In the genomic region with DNA sequence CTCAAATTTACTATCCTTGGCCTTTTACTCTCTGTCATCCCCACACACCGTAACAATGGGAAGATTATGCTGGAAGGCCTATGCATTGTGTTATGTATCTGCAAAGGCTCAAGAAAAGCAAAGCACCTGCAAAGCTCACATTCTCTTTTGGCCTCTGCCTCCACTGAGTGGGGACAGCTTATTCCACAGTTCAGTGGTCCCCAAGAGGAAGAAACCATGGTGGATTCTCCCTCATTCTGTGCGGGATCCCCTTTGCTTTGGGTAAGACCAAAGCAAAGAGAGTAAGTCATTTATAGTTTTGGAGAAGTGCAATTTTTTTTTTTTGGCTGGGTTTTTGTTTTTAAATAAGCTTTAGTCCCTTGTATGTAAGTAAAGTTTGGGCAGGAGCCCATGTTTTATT, we compare ENCODE assay signal across 8 cellular contexts.
"Had no signal": no experiment of that assay in that cellular context is flagged by ENCODE, and none has a peak within 500 bp of the region (broad histone marks: within the 10 kb centered on the region; RNA-seq: fewer than 3 reads in every experiment).

No MANE protein-coding gene starts in this region.

- H3K4me3 ChIP-seq: GM12878 had no signal

- DNase-seq: GDM1, GF-D8 had no signal

- ATAC-seq: GM12878 had no signal

- FAIRE-seq: G401.6, GM12878, GM12891, GM12892, GM18507, GM19239 had no signal
